In the genomic region with DNA sequence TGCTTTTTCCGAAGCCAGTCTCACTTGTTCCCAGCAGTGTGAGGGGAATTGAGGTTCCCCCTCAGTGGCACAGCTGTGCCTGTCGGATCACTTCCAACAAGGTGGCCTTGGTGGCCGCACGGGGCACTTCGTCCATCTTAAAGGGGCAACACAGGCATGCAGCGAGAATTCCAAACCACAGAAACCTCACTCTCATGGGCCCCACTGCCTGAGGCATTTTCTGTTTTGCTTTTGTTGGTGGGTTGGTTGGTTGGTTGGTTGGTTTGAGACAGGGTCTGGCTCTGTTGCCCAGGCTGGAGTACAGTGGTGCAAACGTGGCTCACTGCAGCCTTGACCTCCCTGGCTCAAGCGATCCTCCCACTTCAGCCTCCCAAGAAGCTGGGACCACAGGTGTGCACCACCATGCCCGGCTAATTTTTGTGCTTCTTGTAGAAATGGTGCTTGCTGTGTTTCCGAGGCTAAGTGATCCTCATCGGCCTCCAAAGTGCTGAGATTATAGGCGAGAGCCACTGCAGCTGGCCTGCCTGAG, we compare ENCODE assay signal across 20 cellular contexts.
"Had no signal": no experiment of that assay in that cellular context is flagged by ENCODE, and none has a peak within 500 bp of the region (broad histone marks: within the 10 kb centered on the region; RNA-seq: fewer than 3 reads in every experiment).

No MANE protein-coding gene starts in this region.

- H3K9me3 ChIP-seq: pancreas, upper lobe of right lung had no signal

- H3K4me1 ChIP-seq: foreskin keratinocyte had no signal

- H3K27ac ChIP-seq: foreskin keratinocyte, pancreas, upper lobe of right lung had no signal

- H3K4me3 Mint-ChIP-seq: activated CD4-positive, alpha-beta memory T cell treated with anti-CD3 and anti-CD28 coated beads, Interleukin-2, amount 10 ng/mL, durations not matched to agents 7 days and 5 days; activated CD4-positive, alpha-beta T cell treated with anti-CD3 and anti-CD28 coated beads, Interleukin-2, amount 10 ng/mL, durations not matched to agents 24 days and 14 days; activated CD8-positive, alpha-beta memory T cell treated with anti-CD3 and anti-CD28 coated beads, Interleukin-2, amount 10 ng/mL, durations not matched to agents 7 days and 5 days; activated naive CD8-positive, alpha-beta T cell treated with anti-CD3 and anti-CD28 coated beads, Interleukin-2, amount 50 U/mL, for 24 hours; activated T-helper 1 cell treated with anti-CD3 and anti-CD28 coated beads, Interleukin-12 subunit alpha, Interleukin-12 subunit beta, Interleukin-2, Interleukin-4 antibody, amounts not matched to agents 30 ng/mL and 10 ng/mL and 1 ng/mL, durations not matched to agents 14 hours and 24 hours and 36 hours; dendritic cell treated with granulocyte-macrophage colony-stimulating factor and Interleukin-4, amounts not matched to agents 40 ng/mL and 50 ng/mL, for 4 days; natural killer cell treated with Interleukin-12 subunit alpha and Interleukin-12 subunit beta and Interleukin-15 and Interleukin-18, amount 100 ng/mL, for 72 hours; stimulated activated memory B cell treated with anti-CD40 and anti-IgM and Interleukin-4, amounts not matched to agents 10 μg/mL and 1 μg/mL and 100 μg/mL, for 72 hours had no signal

- ATAC-seq: activated CD4-positive, CD25-positive, alpha-beta regulatory T cell treated with anti-CD3 and anti-CD28 coated beads, Interleukin-2, amount 50 U/mL, for 24 hours; activated CD8-positive, alpha-beta memory T cell treated with anti-CD3 and anti-CD28 coated beads, Interleukin-2, amount 10 ng/mL, durations not matched to agents 7 days and 5 days; activated naive CD8-positive, alpha-beta T cell treated with anti-CD3 and anti-CD28 coated beads, Interleukin-2, amount 50 U/mL, for 24 hours; foreskin keratinocyte; natural killer cell treated with Interleukin-12 subunit alpha and Interleukin-12 subunit beta and Interleukin-15 and Interleukin-18, amount 100 ng/mL, for 72 hours; pancreas; sciatic nerve; stimulated activated memory B cell treated with anti-CD40 and anti-IgM and Interleukin-4, amounts not matched to agents 10 μg/mL and 1 μg/mL and 100 μg/mL, for 72 hours; upper lobe of right lung had no signal

- DNase-seq: activated CD4-positive, alpha-beta memory T cell treated with anti-CD3 and anti-CD28 coated beads, Interleukin-2, amount 10 ng/mL, durations not matched to agents 7 days and 5 days; activated CD4-positive, alpha-beta T cell treated with anti-CD3 and anti-CD28 coated beads, Interleukin-2, amount 10 ng/mL, durations not matched to agents 24 days and 14 days; activated CD8-positive, alpha-beta memory T cell treated with anti-CD3 and anti-CD28 coated beads, Interleukin-2, amount 10 ng/mL, durations not matched to agents 7 days and 5 days; activated gamma-delta T cell; activated naive CD4-positive, alpha-beta T cell treated with anti-CD3 and anti-CD28 coated beads, Interleukin-2, amount 50 U/mL, for 16 hours; activated naive CD8-positive, alpha-beta T cell treated with anti-CD3 and anti-CD28 coated beads, Interleukin-2, amount 50 U/mL, for 24 hours; activated T-cell treated with anti-CD3 and anti-CD28 coated beads for 4 hours; effector CD8-positive, alpha-beta T cell; foreskin keratinocyte; hypothalamus; small intestine; stimulated activated CD4-positive, alpha-beta T cell treated with anti-CD3 and anti-CD28 coated beads, Interleukin-2, amount 100 ng/mL, for 24 hours; upper lobe of right lung had no signal

- H3K4me3 ChIP-seq: pancreas, upper lobe of right lung had no signal

- H3K27me3 Mint-ChIP-seq: natural killer cell treated with Interleukin-12 subunit alpha and Interleukin-12 subunit beta and Interleukin-15 and Interleukin-18, amount 100 ng/mL, for 72 hours; stimulated activated memory B cell treated with anti-CD40 and anti-IgM and Interleukin-4, amounts not matched to agents 10 μg/mL and 1 μg/mL and 100 μg/mL, for 72 hours had no signal

- H3K9me3 Mint-ChIP-seq: activated CD4-positive, alpha-beta memory T cell treated with anti-CD3 and anti-CD28 coated beads, Interleukin-2, amount 10 ng/mL, durations not matched to agents 7 days and 5 days; activated naive CD8-positive, alpha-beta T cell treated with anti-CD3 and anti-CD28 coated beads, Interleukin-2, amount 50 U/mL, for 24 hours; activated T-helper 1 cell treated with anti-CD3 and anti-CD28 coated beads, Interleukin-12 subunit alpha, Interleukin-12 subunit beta, Interleukin-2, Interleukin-4 antibody, amounts not matched to agents 30 ng/mL and 10 ng/mL and 1 ng/mL, durations not matched to agents 14 hours and 24 hours and 36 hours; dendritic cell treated with granulocyte-macrophage colony-stimulating factor and Interleukin-4, amounts not matched to agents 40 ng/mL and 50 ng/mL, for 4 days; natural killer cell treated with Interleukin-12 subunit alpha and Interleukin-12 subunit beta and Interleukin-15 and Interleukin-18, amount 100 ng/mL, for 72 hours; stimulated activated memory B cell treated with anti-CD40 and anti-IgM and Interleukin-4, amounts not matched to agents 10 μg/mL and 1 μg/mL and 100 μg/mL, for 72 hours had no signal

- H3K27me3 ChIP-seq: foreskin keratinocyte, pancreas, upper lobe of right lung had no signal

- H3K27ac Mint-ChIP-seq: activated CD4-positive, alpha-beta memory T cell treated with anti-CD3 and anti-CD28 coated beads, Interleukin-2, amount 10 ng/mL, durations not matched to agents 7 days and 5 days; activated CD4-positive, alpha-beta T cell treated with anti-CD3 and anti-CD28 coated beads, Interleukin-2, amount 10 ng/mL, durations not matched to agents 24 days and 14 days; activated CD8-positive, alpha-beta memory T cell treated with anti-CD3 and anti-CD28 coated beads, Interleukin-2, amount 10 ng/mL, durations not matched to agents 7 days and 5 days; activated naive CD8-positive, alpha-beta T cell treated with anti-CD3 and anti-CD28 coated beads, Interleukin-2, amount 50 U/mL, for 24 hours; activated T-helper 1 cell treated with anti-CD3 and anti-CD28 coated beads, Interleukin-12 subunit alpha, Interleukin-12 subunit beta, Interleukin-2, Interleukin-4 antibody, amounts not matched to agents 30 ng/mL and 10 ng/mL and 1 ng/mL, durations not matched to agents 14 hours and 24 hours and 36 hours; dendritic cell treated with granulocyte-macrophage colony-stimulating factor and Interleukin-4, amounts not matched to agents 40 ng/mL and 50 ng/mL, for 4 days; natural killer cell treated with Interleukin-12 subunit alpha and Interleukin-12 subunit beta and Interleukin-15 and Interleukin-18, amount 100 ng/mL, for 72 hours; stimulated activated memory B cell treated with anti-CD40 and anti-IgM and Interleukin-4, amounts not matched to agents 10 μg/mL and 1 μg/mL and 100 μg/mL, for 72 hours had no signal

- H3K36me3 Mint-ChIP-seq: natural killer cell treated with Interleukin-12 subunit alpha and Interleukin-12 subunit beta and Interleukin-15 and Interleukin-18, amount 100 ng/mL, for 72 hours had no signal
